In the genomic region with DNA sequence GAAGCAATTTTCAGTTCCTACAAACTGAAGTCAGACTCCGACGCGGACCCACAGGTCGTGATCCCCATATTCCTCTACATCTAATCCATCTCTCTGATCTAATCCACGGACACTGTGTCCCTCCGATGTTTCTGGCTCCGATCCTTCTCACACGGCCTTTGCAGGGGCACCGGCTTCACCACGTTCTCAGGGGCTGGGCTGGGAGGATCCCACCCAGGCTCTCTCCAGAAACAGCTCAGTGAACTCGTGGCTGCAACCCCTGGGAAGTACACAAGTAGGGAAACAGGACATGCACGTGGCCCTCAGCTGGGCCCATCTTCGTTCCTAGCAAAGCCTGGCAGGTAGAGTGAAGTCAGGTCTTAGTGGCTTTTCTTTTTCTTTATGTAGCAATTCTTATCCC, we compare ENCODE assay signal across 23 cellular contexts. TPM values are rescaled to one million over a fixed set of nuclear protein-coding genes. Genes with fewer than 3 reads are reported as not detected.
"Had no signal": no experiment of that assay in that cellular context is flagged by ENCODE, and none has a peak within 500 bp of the region (broad histone marks: within the 10 kb centered on the region; RNA-seq: fewer than 3 reads in every experiment).

No MANE protein-coding gene starts in this region.

- ATAC-seq: activated CD4-positive, CD25-positive, alpha-beta regulatory T cell treated with anti-CD3 and anti-CD28 coated beads, Interleukin-2, amount 50 U/mL, for 24 hours; activated naive CD4-positive, alpha-beta T cell treated with anti-CD3 and anti-CD28 coated beads, Interleukin-2, amount 50 U/mL, for 72 hours; effector memory CD8-positive, alpha-beta T cell; left colon; natural killer cell; right lobe of liver; stimulated activated memory B cell treated with anti-CD40 and anti-IgM and Interleukin-4, amounts not matched to agents 10 μg/mL and 1 μg/mL and 100 μg/mL, for 72 hours; stimulated activated naive CD8-positive, alpha-beta T cell treated with anti-CD3 and anti-CD28 coated beads, Interleukin-15, amount 100 ng/mL, for 72 hours had no signal

- H3K4me1 ChIP-seq: right lobe of liver, tibial artery had no signal

- H3K36me3 ChIP-seq: right lobe of liver, tibial artery had no signal

- H3K36me3 Mint-ChIP-seq: activated naive CD4-positive, alpha-beta T cell treated with anti-CD3 and anti-CD28 coated beads, Interleukin-2, amount 50 U/mL, for 72 hours; natural killer cell; stimulated activated memory B cell treated with anti-CD40 and anti-IgM and Interleukin-4, amounts not matched to agents 10 μg/mL and 1 μg/mL and 100 μg/mL, for 72 hours had no signal

- H3K4me3 Mint-ChIP-seq: effector memory CD8-positive, alpha-beta T cell; natural killer cell; stimulated activated memory B cell treated with anti-CD40 and anti-IgM and Interleukin-4, amounts not matched to agents 10 μg/mL and 1 μg/mL and 100 μg/mL, for 72 hours; stimulated activated naive CD8-positive, alpha-beta T cell treated with anti-CD3 and anti-CD28 coated beads, Interleukin-15, amount 100 ng/mL, for 72 hours had no signal

- DNase-seq: activated CD4-positive, alpha-beta T cell treated with anti-CD3 and anti-CD28 coated beads for 48 hours; activated CD4-positive, alpha-beta T cell treated with anti-CD3 and anti-CD28 coated beads, Interleukin-2, amount 50 U/mL, for 48 hours; activated naive CD4-positive, alpha-beta T cell; activated T-cell treated with anti-CD3 and anti-CD28 coated beads, Interleukin-2, amount 50 U/mL, for 48 hours; effector memory CD8-positive, alpha-beta T cell; hippocampal formation; kidney; left colon; natural killer cell; small intestine; stimulated activated CD4-positive, alpha-beta T cell treated with anti-CD3 and anti-CD28 coated beads, Interleukin-1b, Interleukin-23, amount 100 ng/mL, for 48 hours; stimulated activated CD4-positive, alpha-beta T cell treated with anti-CD3 and anti-CD28 coated beads, Interleukin-4, amount 100 ng/mL, for 4 hours; stimulated activated CD8-positive, alpha-beta memory T cell treated with anti-CD3 and anti-CD28 coated beads, Interleukin-4, amount 100 ng/mL, for 48 hours; stimulated activated naive CD8-positive, alpha-beta T cell treated with anti-CD3 and anti-CD28 coated beads, Interleukin-15, amount 100 ng/mL, for 72 hours; T-helper 1 cell had no signal

- H3K9me3 ChIP-seq: right lobe of liver, tibial artery had no signal

- H3K9me3 Mint-ChIP-seq: activated naive CD4-positive, alpha-beta T cell treated with anti-CD3 and anti-CD28 coated beads, Interleukin-2, amount 50 U/mL, for 72 hours; effector memory CD8-positive, alpha-beta T cell; natural killer cell; stimulated activated memory B cell treated with anti-CD40 and anti-IgM and Interleukin-4, amounts not matched to agents 10 μg/mL and 1 μg/mL and 100 μg/mL, for 72 hours; stimulated activated naive CD8-positive, alpha-beta T cell treated with anti-CD3 and anti-CD28 coated beads, Interleukin-15, amount 100 ng/mL, for 72 hours had no signal

- H3K27ac ChIP-seq: dorsolateral prefrontal cortex, right lobe of liver, tibial artery, VCaP had no signal

- H3K27ac Mint-ChIP-seq: activated naive CD4-positive, alpha-beta T cell treated with anti-CD3 and anti-CD28 coated beads, Interleukin-2, amount 50 U/mL, for 72 hours; effector memory CD8-positive, alpha-beta T cell; natural killer cell; progenitor cell of endocrine pancreas; stimulated activated memory B cell treated with anti-CD40 and anti-IgM and Interleukin-4, amounts not matched to agents 10 μg/mL and 1 μg/mL and 100 μg/mL, for 72 hours; stimulated activated naive CD8-positive, alpha-beta T cell treated with anti-CD3 and anti-CD28 coated beads, Interleukin-15, amount 100 ng/mL, for 72 hours had no signal

- H3K4me1 Mint-ChIP-seq: natural killer cell; stimulated activated memory B cell treated with anti-CD40 and anti-IgM and Interleukin-4, amounts not matched to agents 10 μg/mL and 1 μg/mL and 100 μg/mL, for 72 hours; stimulated activated naive CD8-positive, alpha-beta T cell treated with anti-CD3 and anti-CD28 coated beads, Interleukin-15, amount 100 ng/mL, for 72 hours had no signal

- H3K27me3 ChIP-seq: right lobe of liver had no signal

- H3K4me3 ChIP-seq: dorsolateral prefrontal cortex, right lobe of liver, tibial artery had no signal

RNA-seq across cellular contexts. Expression of gene OLFM1, which starts 49.1 kb away (rescaled TPM):
- total RNA-seq: activated naive CD4-positive, alpha-beta T cell treated with anti-CD3 and anti-CD28 coated beads, Interleukin-2, amount 50 U/mL, for 72 hours had no signal
